17 cellular contexts compared by ENCODE assay signal in genomic region chr2:240128608-240129144, GRCh38. TPM values are rescaled to one million over a fixed set of nuclear protein-coding genes. Genes with fewer than 3 reads are reported as not detected.
"Had no signal": no experiment of that assay in that cellular context is flagged by ENCODE, and none has a peak within 500 bp of the region (broad histone marks: within the 10 kb centered on the region; RNA-seq: fewer than 3 reads in every experiment).

No MANE protein-coding gene starts in this region.

- FAIRE-seq: astrocyte, small intestine had no signal

- DNase-seq: activated naive CD8-positive, alpha-beta T cell treated with anti-CD3 and anti-CD28 coated beads, Interleukin-2, amount 50 U/mL, for 24 hours; effector CD4-positive, alpha-beta T cell; hypothalamus; SHP77; small intestine; transverse colon had no signal

- H3K27ac Mint-ChIP-seq: activated naive CD8-positive, alpha-beta T cell treated with anti-CD3 and anti-CD28 coated beads, Interleukin-2, amount 50 U/mL, for 24 hours; nephron; stimulated activated memory B cell treated with anti-CD40 and anti-IgM and Interleukin-4, amounts not matched to agents 10 μg/mL and 1 μg/mL and 100 μg/mL, for 72 hours; T-helper 1 cell treated with Interleukin-12 subunit alpha and Interleukin-12 subunit beta and Interleukin-4 antibody, amounts not matched to agents 30 μg/mL and 1 μg/mL, for 36 hours had no signal

- H3K4me3 ChIP-seq: cardiac muscle cell, coronary artery, lung, transverse colon had no signal

- H3K27me3 ChIP-seq: cardiac muscle cell, transverse colon had no signal

- H3K4me3 Mint-ChIP-seq: activated naive CD8-positive, alpha-beta T cell treated with anti-CD3 and anti-CD28 coated beads, Interleukin-2, amount 50 U/mL, for 24 hours; nephron; stimulated activated memory B cell treated with anti-CD40 and anti-IgM and Interleukin-4, amounts not matched to agents 10 μg/mL and 1 μg/mL and 100 μg/mL, for 72 hours; T-helper 1 cell treated with Interleukin-12 subunit alpha and Interleukin-12 subunit beta and Interleukin-4 antibody, amounts not matched to agents 30 μg/mL and 1 μg/mL, for 36 hours had no signal

- H3K9me3 ChIP-seq: transverse colon had no signal

- ATAC-seq: activated naive CD8-positive, alpha-beta T cell treated with anti-CD3 and anti-CD28 coated beads, Interleukin-2, amount 50 U/mL, for 24 hours; stimulated activated memory B cell treated with anti-CD40 and anti-IgM and Interleukin-4, amounts not matched to agents 10 μg/mL and 1 μg/mL and 100 μg/mL, for 72 hours had no signal

- H3K27ac ChIP-seq: cardiac muscle cell, coronary artery, transverse colon had no signal

- H3K9me3 Mint-ChIP-seq: activated naive CD8-positive, alpha-beta T cell treated with anti-CD3 and anti-CD28 coated beads, Interleukin-2, amount 50 U/mL, for 24 hours; nephron; stimulated activated memory B cell treated with anti-CD40 and anti-IgM and Interleukin-4, amounts not matched to agents 10 μg/mL and 1 μg/mL and 100 μg/mL, for 72 hours; T-helper 1 cell treated with Interleukin-12 subunit alpha and Interleukin-12 subunit beta and Interleukin-4 antibody, amounts not matched to agents 30 μg/mL and 1 μg/mL, for 36 hours had no signal

- H3K4me1 ChIP-seq: transverse colon had no signal

- H3K4me1 Mint-ChIP-seq: activated naive CD8-positive, alpha-beta T cell treated with anti-CD3 and anti-CD28 coated beads, Interleukin-2, amount 50 U/mL, for 24 hours; stimulated activated memory B cell treated with anti-CD40 and anti-IgM and Interleukin-4, amounts not matched to agents 10 μg/mL and 1 μg/mL and 100 μg/mL, for 72 hours had no signal

- H3K27me3 Mint-ChIP-seq: activated naive CD8-positive, alpha-beta T cell treated with anti-CD3 and anti-CD28 coated beads, Interleukin-2, amount 50 U/mL, for 24 hours; stimulated activated memory B cell treated with anti-CD40 and anti-IgM and Interleukin-4, amounts not matched to agents 10 μg/mL and 1 μg/mL and 100 μg/mL, for 72 hours had no signal

RNA-seq across cellular contexts. Expression of gene OTOS, which starts 11.8 kb away (rescaled TPM):
- total RNA-seq: astrocyte, cardiac muscle cell, glomerular endothelial cell, lung, mononuclear cell, omental fat pad, subcutaneous adipose tissue, transverse colon had no signal
- polyA plus RNA-seq: cardiac muscle cell, lung, small intestine had no signal
